18 cellular contexts compared by ENCODE assay signal in the genomic region with DNA sequence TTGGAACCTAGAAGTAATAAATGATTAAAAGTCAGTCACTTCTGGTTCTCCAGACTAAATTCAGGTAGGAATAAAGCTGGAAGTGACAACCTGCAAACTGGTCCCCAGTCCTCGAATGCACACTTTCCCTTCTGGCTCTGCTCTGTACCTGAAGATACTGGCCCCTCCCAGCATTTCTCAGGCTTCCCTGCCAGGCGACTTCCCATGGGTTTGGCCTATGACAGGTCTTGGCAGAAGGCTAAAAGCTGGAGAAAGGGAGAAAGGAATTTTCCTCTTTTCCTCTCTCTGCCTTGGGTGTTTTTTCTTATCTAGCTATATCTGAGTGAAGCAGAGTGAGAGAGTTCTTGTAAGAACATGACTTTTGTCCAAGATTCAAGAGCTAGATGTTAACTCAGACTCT.
DNase-seq lines count a peak whose midpoint lies in the region; ATAC-seq and TF ChIP-seq lines count a peak whose summit lies in the region.
"Had no signal": no experiment of that assay in that cellular context is flagged by ENCODE, and none has a peak within 500 bp of the region (broad histone marks: within the 10 kb centered on the region; RNA-seq: fewer than 3 reads in every experiment).

No MANE protein-coding gene starts in this region.

- peak overlapping the region; percentile 49 for H3K27ac Mint-ChIP-seq in chondrocyte (ENCODE audit: unreplicated experiment)
- no peak overlapping the region for H3K27ac Mint-ChIP-seq in natural killer cell
- no peak overlapping the region for H3K27ac Mint-ChIP-seq in activated naive CD4-positive, alpha-beta T cell treated with anti-CD3 and anti-CD28 coated beads, Interleukin-2, amount 50 U/mL, for 72 hours
- no peak overlapping the region for H3K27ac Mint-ChIP-seq in CD8-positive, alpha-beta T cell
- H3K27ac Mint-ChIP-seq: CD14-positive monocyte, HFFc6 had no signal

- H3K27me3 Mint-ChIP-seq in chondrocyte (ENCODE audit: low read depth): no peaks in the 10 kb centered on the region
- H3K27me3 Mint-ChIP-seq in natural killer cell (ENCODE audit: low read depth in 2 of 2): no peaks in the 10 kb centered on the region
- H3K27me3 Mint-ChIP-seq in CD8-positive, alpha-beta T cell (ENCODE audit: low read depth): no peaks in the 10 kb centered on the region

- H3K27me3 ChIP-seq in RWPE2 (ENCODE audit: insufficient read depth, poor library complexity, severe bottlenecking) (peaks cover 2% of the 10 kb centered on the region), mesenchymal stem cell (ENCODE audit: control insufficient read depth in 1 of 2, insufficient read depth in 1 of 2, low read length in 2 of 2) (no peaks in the 10 kb centered on the region)
- no peaks in the 10 kb centered on the region for H3K27me3 ChIP-seq in CD8-positive, alpha-beta T cell (ENCODE audit: insufficient read depth, low read length)
- H3K27me3 ChIP-seq: MG63 had no signal

- H3K14ac ChIP-seq in mesenchymal stem cell (ENCODE audit: low read length in 2 of 2): no peak overlapping the region

- peak; percentile 67 for DNase-seq in G401 (ENCODE audit: low spot score)
- DNase-seq in RWPE2 (ENCODE audit: low spot score): no peak
- DNase-seq in chondrocyte (ENCODE audit: low spot score): no peak
- peak; percentile 2 for DNase-seq in mesenchymal stem cell
- no peak for DNase-seq in natural killer cell
- DNase-seq in mesenteric fat pad (ENCODE audit: low spot score): no peak
- DNase-seq in activated naive CD4-positive, alpha-beta T cell treated with anti-CD3 and anti-CD28 coated beads, Interleukin-2, amount 50 U/mL, for 72 hours (ENCODE audit: low spot score in 2 of 2): no peak
- DNase-seq in CD8-positive, alpha-beta T cell: no peak
- DNase-seq: DMS53, HFFc6, MG63, NCI-H1105 treated with DMSO at 0.1 percent for 48 hours, NCI-H187, NCI-H446, NCI-H748 treated with DMSO at 0.1 percent for 48 hours, SIG-M5 had no signal

- H3K9me3 ChIP-seq in RWPE2 (ENCODE audit: severe bottlenecking) (no peaks in the 10 kb centered on the region), mesenchymal stem cell (ENCODE audit: control insufficient read depth, low read length) (no peaks in the 10 kb centered on the region)
- no peaks in the 10 kb centered on the region for H3K9me3 ChIP-seq in CD8-positive, alpha-beta T cell (ENCODE audit: low read length)
- H3K9me3 ChIP-seq: MG63 had no signal

- POLR2A ChIA-PET in CD8-positive, alpha-beta T cell (lab: Charles Lee): no interaction called here

- no peak overlapping the region for H2AK5ac ChIP-seq in mesenchymal stem cell (ENCODE audit: low read length, severe bottlenecking)

- H3K27ac ChIP-seq in RWPE2 (ENCODE audit: poor library complexity, severe bottlenecking): no peak overlapping the region
- H3K27ac ChIP-seq in mesenchymal stem cell (ENCODE audit: low read length, poor library complexity, severe bottlenecking): no peak overlapping the region
- H3K27ac ChIP-seq in CD8-positive, alpha-beta T cell (ENCODE audit: low read depth, low read length): no peak overlapping the region
- H3K27ac ChIP-seq: KMS-11 had no signal

- H3K23ac ChIP-seq in mesenchymal stem cell (ENCODE audit: low read length in 2 of 2): no peak overlapping the region

- H3K4me3 ChIP-seq in RWPE2 (ENCODE audit: severe bottlenecking): no peak overlapping the region
- no peak overlapping the region for H3K4me3 ChIP-seq in mesenchymal stem cell (ENCODE audit: insufficient read depth in 1 of 2, low read depth in 1 of 2, low read length in 2 of 2)
- no peak overlapping the region for H3K4me3 ChIP-seq in CD8-positive, alpha-beta T cell (ENCODE audit: low read depth, low read length)
- H3K4me3 ChIP-seq: MG63 had no signal

- TF ChIP-seq CTCF in RWPE2 (IDR thresholded peaks at IDR 0.05; ENCODE audit: poor library complexity, severe bottlenecking): no peak
- no peak for TF ChIP-seq CTCF in chondrocyte (IDR thresholded peaks at IDR 0.05)
- no peak for TF ChIP-seq CTCF in natural killer cell (IDR thresholded peaks at IDR 0.05)
- TF ChIP-seq CTCF in CD8-positive, alpha-beta T cell (IDR thresholded peaks at IDR 0.05): no peak

- H2BK12ac ChIP-seq in mesenchymal stem cell (ENCODE audit: low read length in 2 of 2): no peak overlapping the region

- H3K4me1 ChIP-seq in RWPE2 (ENCODE audit: insufficient read depth, poor library complexity, severe bottlenecking) (no peaks in the 10 kb centered on the region), mesenchymal stem cell (ENCODE audit: control insufficient read depth, insufficient read depth, low read depth, low read length) (no peaks in the 10 kb centered on the region)
- no peaks in the 10 kb centered on the region for H3K4me1 ChIP-seq in CD8-positive, alpha-beta T cell (ENCODE audit: insufficient read depth, low read length)

- H3K36me3 ChIP-seq in RWPE2 (ENCODE audit: low read depth) (no peaks in the 10 kb centered on the region), mesenchymal stem cell (ENCODE audit: control insufficient read depth in 1 of 2, insufficient read depth in 2 of 2, low read depth in 1 of 2, low read length in 2 of 2) (no peaks in the 10 kb centered on the region)
- H3K36me3 ChIP-seq in CD8-positive, alpha-beta T cell (ENCODE audit: insufficient read depth, low read length): no peaks in the 10 kb centered on the region
- H3K36me3 ChIP-seq: MG63 had no signal

- H4K8ac ChIP-seq in mesenchymal stem cell (ENCODE audit: low read length): no peak overlapping the region

- H3K4ac ChIP-seq in mesenchymal stem cell (ENCODE audit: low read depth in 1 of 2, low read length in 2 of 2): no peak overlapping the region

- H4K91ac ChIP-seq in mesenchymal stem cell (ENCODE audit: low read length): no peak overlapping the region

- no peak overlapping the region for H2BK5ac ChIP-seq in mesenchymal stem cell (ENCODE audit: low read depth, low read length, poor library complexity, severe bottlenecking)

- intact Hi-C loops in natural killer cell (cut with micrococcal nuclease): no loop called here
- intact Hi-C loops in CD8-positive, alpha-beta T cell (cut with DNase I, micrococcal nuclease): no loop called here

- H2BK120ac ChIP-seq in mesenchymal stem cell (ENCODE audit: low read depth, low read length): no peak overlapping the region

- H3K36me3 Mint-ChIP-seq in chondrocyte (ENCODE audit: low read depth) (no peaks in the 10 kb centered on the region), natural killer cell (peaks cover 5% of the 10 kb centered on the region)
- H3K36me3 Mint-ChIP-seq in activated naive CD4-positive, alpha-beta T cell treated with anti-CD3 and anti-CD28 coated beads, Interleukin-2, amount 50 U/mL, for 72 hours: no peaks in the 10 kb centered on the region
- no peaks in the 10 kb centered on the region for H3K36me3 Mint-ChIP-seq in CD8-positive, alpha-beta T cell
- H3K36me3 Mint-ChIP-seq: CD14-positive monocyte had no signal

- H2BK15ac ChIP-seq in mesenchymal stem cell (ENCODE audit: low read depth, poor library complexity, severe bottlenecking): no peak overlapping the region

- H2AFZ ChIP-seq in mesenchymal stem cell (ENCODE audit: low read depth, low read length): no peak overlapping the region

- CTCF ChIA-PET in CD8-positive, alpha-beta T cell (lab: Charles Lee): no interaction called here

- in situ Hi-C loops in G401 (cut with HindIII; ENCODE audit: low sequenced_read_pairs): no loop called here

- H3K4me3 Mint-ChIP-seq in chondrocyte (ENCODE audit: unreplicated experiment) (no peak overlapping the region), natural killer cell (no peak overlapping the region)
- H3K4me3 Mint-ChIP-seq in CD8-positive, alpha-beta T cell: no peak overlapping the region
- H3K4me3 Mint-ChIP-seq: CD14-positive monocyte, HFFc6 had no signal

- ATAC-seq in RWPE2 (ENCODE audit: low read depth): peak; percentile 44; the same call in 2 of the 3 replicates
- ATAC-seq in natural killer cell: no peak
- ATAC-seq in activated naive CD4-positive, alpha-beta T cell treated with anti-CD3 and anti-CD28 coated beads, Interleukin-2, amount 50 U/mL, for 72 hours: no peak
- ATAC-seq in CD8-positive, alpha-beta T cell: no peak

- peaks cover 14% of the 10 kb centered on the region for H3K4me1 Mint-ChIP-seq in chondrocyte (ENCODE audit: low read depth)
- no peaks in the 10 kb centered on the region for H3K4me1 Mint-ChIP-seq in natural killer cell
- H3K4me1 Mint-ChIP-seq in CD8-positive, alpha-beta T cell (ENCODE audit: low read depth): no peaks in the 10 kb centered on the region
- H3K4me1 Mint-ChIP-seq: CD14-positive monocyte had no signal

- no peaks in the 10 kb centered on the region for H3K79me1 ChIP-seq in mesenchymal stem cell (replicated peaks; ENCODE audit: low read length, poor library complexity, severe bottlenecking)

- H3K9me3 Mint-ChIP-seq in chondrocyte (ENCODE audit: low read depth) (peaks cover under 1% of the 10 kb centered on the region), natural killer cell (peaks cover 12 to 16% of the 10 kb centered on the region in 2 donors)
- H3K9me3 Mint-ChIP-seq in activated naive CD4-positive, alpha-beta T cell treated with anti-CD3 and anti-CD28 coated beads, Interleukin-2, amount 50 U/mL, for 72 hours: peaks cover 4 to 10% of the 10 kb centered on the region in 2 donors
- H3K9me3 Mint-ChIP-seq in CD8-positive, alpha-beta T cell: peaks cover 3% of the 10 kb centered on the region
- H3K9me3 Mint-ChIP-seq: HFFc6 had no signal

- no peak overlapping the region for H3K4me2 ChIP-seq in mesenchymal stem cell (ENCODE audit: low read length, poor library complexity, severe bottlenecking)
- H3K4me2 ChIP-seq: KMS-11 had no signal

- H3K18ac ChIP-seq in mesenchymal stem cell (ENCODE audit: low read depth in 1 of 2, low read length in 2 of 2): no peak overlapping the region

- WGBS in mesenchymal stem cell: 60% methylated on average over 1 of the region's 2 CpGs

- H3K9ac ChIP-seq in mesenchymal stem cell (ENCODE audit: low read length): no peak overlapping the region
- H3K9ac ChIP-seq: KMS-11 had no signal

Comparison
In these comparisons a context has a peak if more than half of its experiments do, and no peak if none do; other contexts are left out.
1. DNase-seq: peak in G401 (single experiment) and mesenchymal stem cell (single experiment); none in RWPE2 (single experiment), chondrocyte (single experiment), natural killer cell (single experiment), mesenteric fat pad (single experiment), activated naive CD4-positive, alpha-beta T cell treated with anti-CD3 and anti-CD28 coated beads, Interleukin-2, amount 50 U/mL, for 72 hours (0 of 2) and CD8-positive, alpha-beta T cell (0 of 7).